In the genomic region with DNA sequence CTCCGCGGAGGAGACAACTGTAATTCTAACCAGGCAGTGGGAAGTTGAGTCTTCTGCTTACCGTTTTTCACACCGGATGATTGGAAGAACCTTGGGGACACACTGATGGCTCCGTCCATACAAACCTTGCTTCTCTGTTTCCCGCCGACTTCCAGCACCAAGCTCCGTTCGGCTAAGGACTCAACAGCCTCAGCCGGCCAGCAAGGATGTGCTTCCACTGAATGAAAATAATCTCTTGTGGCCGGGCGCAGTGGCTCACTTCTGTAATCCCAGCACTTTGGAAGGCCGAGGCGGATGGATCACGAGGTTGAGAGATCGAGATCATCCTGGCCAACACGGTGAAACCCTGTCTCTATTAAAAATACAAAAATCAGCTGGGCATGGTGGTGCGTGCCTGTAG, we compare ENCODE assay signal across 1 cellular context.
TF ChIP-seq lines count a peak whose summit lies in the region.

No MANE protein-coding gene starts in this region.

TF ChIP-seq in SK-N-SH treated with all-trans-retinoic acid at 6 μM for 48 hours, 23 proteins besides CTCF, POLR2A, EP300 and RAD21 (continued from another document):
- TF ChIP-seq, protein P1, sequence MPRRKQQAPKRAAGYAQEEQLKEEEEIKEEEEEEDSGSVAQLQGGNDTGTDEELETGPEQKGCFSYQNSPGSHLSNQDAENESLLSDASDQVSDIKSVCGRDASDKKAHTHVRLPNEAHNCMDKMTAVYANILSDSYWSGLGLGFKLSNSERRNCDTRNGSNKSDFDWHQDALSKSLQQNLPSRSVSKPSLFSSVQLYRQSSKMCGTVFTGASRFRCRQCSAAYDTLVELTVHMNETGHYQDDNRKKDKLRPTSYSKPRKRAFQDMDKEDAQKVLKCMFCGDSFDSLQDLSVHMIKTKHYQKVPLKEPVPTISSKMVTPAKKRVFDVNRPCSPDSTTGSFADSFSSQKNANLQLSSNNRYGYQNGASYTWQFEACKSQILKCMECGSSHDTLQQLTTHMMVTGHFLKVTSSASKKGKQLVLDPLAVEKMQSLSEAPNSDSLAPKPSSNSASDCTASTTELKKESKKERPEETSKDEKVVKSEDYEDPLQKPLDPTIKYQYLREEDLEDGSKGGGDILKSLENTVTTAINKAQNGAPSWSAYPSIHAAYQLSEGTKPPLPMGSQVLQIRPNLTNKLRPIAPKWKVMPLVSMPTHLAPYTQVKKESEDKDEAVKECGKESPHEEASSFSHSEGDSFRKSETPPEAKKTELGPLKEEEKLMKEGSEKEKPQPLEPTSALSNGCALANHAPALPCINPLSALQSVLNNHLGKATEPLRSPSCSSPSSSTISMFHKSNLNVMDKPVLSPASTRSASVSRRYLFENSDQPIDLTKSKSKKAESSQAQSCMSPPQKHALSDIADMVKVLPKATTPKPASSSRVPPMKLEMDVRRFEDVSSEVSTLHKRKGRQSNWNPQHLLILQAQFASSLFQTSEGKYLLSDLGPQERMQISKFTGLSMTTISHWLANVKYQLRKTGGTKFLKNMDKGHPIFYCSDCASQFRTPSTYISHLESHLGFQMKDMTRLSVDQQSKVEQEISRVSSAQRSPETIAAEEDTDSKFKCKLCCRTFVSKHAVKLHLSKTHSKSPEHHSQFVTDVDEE (CRISPR knock-in tag; IDR thresholded peaks at IDR 0.05): no peak
- TF ChIP-seq RARB (CRISPR knock-in tag; IDR thresholded peaks at IDR 0.05): no peak
- TF ChIP-seq ZFP30 (CRISPR knock-in tag; IDR thresholded peaks at IDR 0.05): no peak
- TF ChIP-seq, protein P2, sequence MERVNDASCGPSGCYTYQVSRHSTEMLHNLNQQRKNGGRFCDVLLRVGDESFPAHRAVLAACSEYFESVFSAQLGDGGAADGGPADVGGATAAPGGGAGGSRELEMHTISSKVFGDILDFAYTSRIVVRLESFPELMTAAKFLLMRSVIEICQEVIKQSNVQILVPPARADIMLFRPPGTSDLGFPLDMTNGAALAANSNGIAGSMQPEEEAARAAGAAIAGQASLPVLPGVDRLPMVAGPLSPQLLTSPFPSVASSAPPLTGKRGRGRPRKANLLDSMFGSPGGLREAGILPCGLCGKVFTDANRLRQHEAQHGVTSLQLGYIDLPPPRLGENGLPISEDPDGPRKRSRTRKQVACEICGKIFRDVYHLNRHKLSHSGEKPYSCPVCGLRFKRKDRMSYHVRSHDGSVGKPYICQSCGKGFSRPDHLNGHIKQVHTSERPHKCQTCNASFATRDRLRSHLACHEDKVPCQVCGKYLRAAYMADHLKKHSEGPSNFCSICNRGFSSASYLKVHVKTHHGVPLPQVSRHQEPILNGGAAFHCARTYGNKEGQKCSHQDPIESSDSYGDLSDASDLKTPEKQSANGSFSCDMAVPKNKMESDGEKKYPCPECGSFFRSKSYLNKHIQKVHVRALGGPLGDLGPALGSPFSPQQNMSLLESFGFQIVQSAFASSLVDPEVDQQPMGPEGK (CRISPR knock-in tag; IDR thresholded peaks at IDR 0.05; ENCODE audit: borderline replicate concordance): no peak
- TF ChIP-seq, protein P3, sequence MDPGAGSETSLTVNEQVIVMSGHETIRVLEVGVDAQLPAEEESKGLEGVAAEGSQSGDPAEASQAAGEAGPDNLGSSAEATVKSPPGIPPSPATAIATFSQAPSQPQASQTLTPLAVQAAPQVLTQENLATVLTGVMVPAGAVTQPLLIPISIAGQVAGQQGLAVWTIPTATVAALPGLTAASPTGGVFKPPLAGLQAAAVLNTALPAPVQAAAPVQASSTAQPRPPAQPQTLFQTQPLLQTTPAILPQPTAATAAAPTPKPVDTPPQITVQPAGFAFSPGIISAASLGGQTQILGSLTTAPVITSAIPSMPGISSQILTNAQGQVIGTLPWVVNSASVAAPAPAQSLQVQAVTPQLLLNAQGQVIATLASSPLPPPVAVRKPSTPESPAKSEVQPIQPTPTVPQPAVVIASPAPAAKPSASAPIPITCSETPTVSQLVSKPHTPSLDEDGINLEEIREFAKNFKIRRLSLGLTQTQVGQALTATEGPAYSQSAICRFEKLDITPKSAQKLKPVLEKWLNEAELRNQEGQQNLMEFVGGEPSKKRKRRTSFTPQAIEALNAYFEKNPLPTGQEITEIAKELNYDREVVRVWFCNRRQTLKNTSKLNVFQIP (CRISPR knock-in tag; IDR thresholded peaks at IDR 0.05; ENCODE audit: borderline replicate concordance, low read depth): no peak
- TF ChIP-seq, protein P4, sequence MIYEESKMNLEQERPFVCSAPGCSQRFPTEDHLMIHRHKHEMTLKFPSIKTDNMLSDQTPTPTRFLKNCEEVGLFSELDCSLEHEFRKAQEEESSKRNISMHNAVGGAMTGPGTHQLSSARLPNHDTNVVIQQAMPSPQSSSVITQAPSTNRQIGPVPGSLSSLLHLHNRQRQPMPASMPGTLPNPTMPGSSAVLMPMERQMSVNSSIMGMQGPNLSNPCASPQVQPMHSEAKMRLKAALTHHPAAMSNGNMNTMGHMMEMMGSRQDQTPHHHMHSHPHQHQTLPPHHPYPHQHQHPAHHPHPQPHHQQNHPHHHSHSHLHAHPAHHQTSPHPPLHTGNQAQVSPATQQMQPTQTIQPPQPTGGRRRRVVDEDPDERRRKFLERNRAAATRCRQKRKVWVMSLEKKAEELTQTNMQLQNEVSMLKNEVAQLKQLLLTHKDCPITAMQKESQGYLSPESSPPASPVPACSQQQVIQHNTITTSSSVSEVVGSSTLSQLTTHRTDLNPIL (CRISPR knock-in tag; IDR thresholded peaks at IDR 0.05; ENCODE audit: low read depth): no peak
- TF ChIP-seq ARNTL (CRISPR knock-in tag; IDR thresholded peaks at IDR 0.05; ENCODE audit: borderline replicate concordance, low read depth): no peak
- no peak for TF ChIP-seq PPARA (CRISPR knock-in tag; IDR thresholded peaks at IDR 0.05; ENCODE audit: borderline replicate concordance)
- no peak for TF ChIP-seq ZFP3 (CRISPR knock-in tag; IDR thresholded peaks at IDR 0.05)
- no peak for TF ChIP-seq TCF4 (CRISPR knock-in tag; IDR thresholded peaks at IDR 0.05; ENCODE audit: borderline replicate concordance)
- no peak for TF ChIP-seq ISL1 (CRISPR knock-in tag; IDR thresholded peaks at IDR 0.05)
TF ChIP-seq in SK-N-SH treated with all-trans-retinoic acid at 6 μM for 48 hours: peak in this region for 0.
